Comparison of ENCODE assay signal across 16 cellular contexts in genomic region chr17:82529914-82530300, GRCh38. TPM values are rescaled to one million over a fixed set of nuclear protein-coding genes. Genes with fewer than 3 reads are reported as not detected.
DNase-seq lines count a peak whose midpoint lies in the region; ATAC-seq, FAIRE-seq and TF ChIP-seq lines count a peak whose summit lies in the region.
"Had no signal": no experiment of that assay in that cellular context is flagged by ENCODE, and none has a peak within 500 bp of the region (broad histone marks: within the 10 kb centered on the region; RNA-seq: fewer than 3 reads in every experiment).

No MANE protein-coding gene starts in this region.

- H3K79me2 ChIP-seq in astrocyte (ENCODE audit: insufficient read depth, low read length), result peaks cover 100% of the 10 kb centered on the region

- no peak overlapping the region for H2AFZ ChIP-seq in astrocyte (ENCODE audit: low read depth, low read length)

- no peak for TF ChIP-seq POLR2A in uterus (IDR thresholded peaks at IDR 0.05)

- H3K4me2 ChIP-seq in astrocyte (ENCODE audit: low read length), result peak overlapping the region; percentile 3

- intact Hi-C loops in Right ventricle myocardium inferior (cut with DNase I), result no loop called here
- intact Hi-C loops in uterus (cut with DNase I; ENCODE audit: low total_unique reads), result no loop called here

- H3K27me3 ChIP-seq in cardiac muscle cell (no peaks in the 10 kb centered on the region), astrocyte (ENCODE audit: insufficient read depth, low read length) (no peaks in the 10 kb centered on the region), muscle layer of colon (ENCODE audit: control insufficient read depth in 1 of 2, insufficient read depth in 2 of 2, low read length in 2 of 2) (no peaks in the 10 kb centered on the region), uterus (no peaks in the 10 kb centered on the region)
- H3K27me3 ChIP-seq: MG63 had no signal

- DNase-seq in cardiac muscle cell (ENCODE audit: low read depth in 1 of 2, low spot score in 1 of 2), result no peak
- DNase-seq in Right ventricle myocardium inferior (ENCODE audit: missing footprints), result no peak
- DNase-seq in astrocyte (ENCODE audit: low read depth), result no peak
- DNase-seq in uterus, result no peak
- no peak for DNase-seq in dermis blood vessel endothelial cell
- DNase-seq: amniotic stem cell, Calu3, hippocampal formation, left colon, NCI-H1930, NCI-H524 treated with DMSO at 0.1 percent for 48 hours had no signal

- H3K27ac Mint-ChIP-seq in astrocyte (ENCODE audit: unreplicated experiment), result no peak overlapping the region

- H3K36me3 Mint-ChIP-seq in astrocyte (ENCODE audit: low read depth, unreplicated experiment), result no peaks in the 10 kb centered on the region

- peaks cover 39% of the 10 kb centered on the region for H3K4me1 Mint-ChIP-seq in astrocyte (ENCODE audit: low read depth, unreplicated experiment)

- H3K4me3 Mint-ChIP-seq in astrocyte (ENCODE audit: unreplicated experiment), result peak overlapping the region; percentile 71

- ATAC-seq in Right ventricle myocardium inferior, result no peak
- no peak for ATAC-seq in HG03378 (IDR thresholded peaks at IDR 0.05; ENCODE audit: unreplicated experiment)
- no peak for ATAC-seq in GM19455 (IDR thresholded peaks at IDR 0.05; ENCODE audit: unreplicated experiment)
- ATAC-seq: left colon had no signal

- no peaks in the 10 kb centered on the region for H3K36me3 ChIP-seq in cardiac muscle cell
- no peaks in the 10 kb centered on the region for H3K36me3 ChIP-seq in astrocyte (ENCODE audit: insufficient read depth, low read length)
- H3K36me3 ChIP-seq in muscle layer of colon (ENCODE audit: insufficient read depth, low read length), result no peaks in the 10 kb centered on the region
- no peaks in the 10 kb centered on the region for H3K36me3 ChIP-seq in uterus

- H3K4me3 ChIP-seq in cardiac muscle cell (no peak overlapping the region), astrocyte (ENCODE audit: insufficient read depth, low read depth, low read length) (no peak overlapping the region), muscle layer of colon (ENCODE audit: low read depth in 1 of 2, low read length in 2 of 2) (no peak overlapping the region), uterus (no peak overlapping the region)
- H3K4me3 ChIP-seq: MG63 had no signal

- TF ChIP-seq CTCF in cardiac muscle cell (IDR thresholded peaks at IDR 0.05; ENCODE audit: low read depth, low read length), result no peak
- TF ChIP-seq CTCF in astrocyte (IDR thresholded peaks at IDR 0.05; ENCODE audit: insufficient read depth, low read depth, low read length), result no peak
- TF ChIP-seq CTCF in uterus (IDR thresholded peaks at IDR 0.05), result no peak

- H3K27me3 Mint-ChIP-seq in astrocyte (ENCODE audit: low read depth, unreplicated experiment), result no peaks in the 10 kb centered on the region

- FAIRE-seq in astrocyte (lab: Jason Lieb, UNC), result no peak
- FAIRE-seq: colon had no signal

- H3K9me3 Mint-ChIP-seq in astrocyte (ENCODE audit: unreplicated experiment), result no peaks in the 10 kb centered on the region

- H3K27ac ChIP-seq in cardiac muscle cell, result peak overlapping the region; percentile 66
- no peak overlapping the region for H3K27ac ChIP-seq in astrocyte (ENCODE audit: low read depth, low read length)
- peak overlapping the region; percentile 81 for H3K27ac ChIP-seq in muscle layer of colon (ENCODE audit: low read depth, low read length)
- H3K27ac ChIP-seq in uterus, result peak overlapping the region; percentile 72 to 83

- peaks cover 87% of the 10 kb centered on the region for H4K20me1 ChIP-seq in astrocyte (ENCODE audit: insufficient read depth, low read length)

- H3K4me1 ChIP-seq in cardiac muscle cell (ENCODE audit: low read depth) (peaks cover 35% of the 10 kb centered on the region), astrocyte (ENCODE audit: insufficient read depth, low read length) (peaks cover 22% of the 10 kb centered on the region), muscle layer of colon (ENCODE audit: insufficient read depth, low read length) (peaks cover 63% of the 10 kb centered on the region), uterus (peaks cover 22 to 31% of the 10 kb centered on the region in 2 donors)

- H3K9ac ChIP-seq in astrocyte (ENCODE audit: low read length) (no peak overlapping the region), muscle layer of colon (ENCODE audit: low read length) (no peak overlapping the region)

- no peaks in the 10 kb centered on the region for H3K9me3 ChIP-seq in cardiac muscle cell (ENCODE audit: low read depth)
- H3K9me3 ChIP-seq in astrocyte (ENCODE audit: insufficient read depth, low read depth, low read length), result no peaks in the 10 kb centered on the region
- no peaks in the 10 kb centered on the region for H3K9me3 ChIP-seq in muscle layer of colon (ENCODE audit: low read length)
- no peaks in the 10 kb centered on the region for H3K9me3 ChIP-seq in uterus
- H3K9me3 ChIP-seq: MG63 had no signal

RNA-seq across cellular contexts. Expression of gene FOXK2, which starts 10.4 kb away (rescaled TPM):
- total RNA-seq in cardiac muscle cell, result 44.5 and 63.0 TPM in 2 replicates
- 22.0 and 26.7 TPM in 2 replicates for polyA plus RNA-seq in cardiac muscle cell
- 39.4 TPM for total RNA-seq in Right ventricle myocardium inferior
- 57.9 and 68.0 TPM in 2 replicates for total RNA-seq in astrocyte
- total RNA-seq in uterus, result 10 to 100 TPM; 15.9 to 70.9 (median 42.7) TPM
- 35.1 and 38.2 TPM in 2 replicates for total RNA-seq in dermis blood vessel endothelial cell
